28 cellular contexts compared by ENCODE assay signal in the genomic region with DNA sequence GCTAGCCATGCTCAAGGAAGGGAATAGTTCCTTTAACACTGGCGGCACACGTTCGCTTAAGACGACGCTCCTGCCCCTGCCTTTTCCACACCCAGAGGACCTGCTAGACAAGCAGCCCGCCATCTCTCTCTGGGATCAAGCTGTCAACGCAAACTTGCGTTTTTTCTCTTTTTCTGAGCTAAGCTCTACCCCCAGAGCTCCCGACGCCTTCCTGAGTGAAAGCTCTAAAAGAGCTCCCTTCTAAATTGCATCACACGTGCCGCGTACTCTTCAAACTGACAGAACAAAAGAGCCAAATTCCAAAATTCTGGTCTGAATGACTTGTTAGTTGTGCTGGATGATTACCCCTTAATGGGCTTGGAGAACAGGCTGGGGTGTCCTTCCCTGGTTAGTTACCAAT.
DNase-seq lines count a peak whose midpoint lies in the region; ATAC-seq, FAIRE-seq and TF ChIP-seq lines count a peak whose summit lies in the region.
"Had no signal": no experiment of that assay in that cellular context is flagged by ENCODE, and none has a peak within 500 bp of the region (broad histone marks: within the 10 kb centered on the region; RNA-seq: fewer than 3 reads in every experiment).

No MANE protein-coding gene starts in this region.

- no peak for TF ChIP-seq CTCF in GM23338 (conservative IDR thresholded peaks at IDR 0.05; ENCODE audit: low read depth in 2 of 2)
- TF ChIP-seq CTCF in astrocyte (IDR thresholded peaks at IDR 0.05; ENCODE audit: insufficient read depth, low read depth, low read length): no peak

- H3K9me3 ChIP-seq in astrocyte (ENCODE audit: insufficient read depth, low read depth, low read length) (no peaks in the 10 kb centered on the region), neuronal stem cell (replicated peaks in 1 of 2; ENCODE audit: control insufficient read depth in 2 of 2, insufficient read depth in 1 of 2, low read depth in 1 of 2, low read length in 2 of 2) (no peaks in the 10 kb centered on the region)
- H3K9me3 ChIP-seq: A549; BE2C; BLaER1 treated with 17β-estradiol and CSF1 and Interleukin-3, amounts not matched to agents 10 nM and 100 nM; HAP-1 had no signal

- 0 out of 2 replicates have a peak, but pooled peaks cover 3% of the 10 kb centered on the region for H3K9me2 ChIP-seq in GM23338 (ENCODE audit: insufficient read depth)

- H2AK5ac ChIP-seq in neuronal stem cell (ENCODE audit: low read depth, low read length): no peak overlapping the region

- no peaks in the 10 kb centered on the region for H3K79me1 ChIP-seq in neuronal stem cell (ENCODE audit: low read depth, low read length)

- H3K4me1 ChIP-seq in GM23338 (ENCODE audit: insufficient read depth) (no peaks in the 10 kb centered on the region), astrocyte (ENCODE audit: insufficient read depth, low read length) (no peaks in the 10 kb centered on the region), neuronal stem cell (ENCODE audit: control insufficient read depth in 2 of 2, insufficient read depth in 1 of 2, low read depth in 1 of 2, low read length in 2 of 2) (peaks cover 0 to 11% of the 10 kb centered on the region in 2 donors)
- H3K4me1 ChIP-seq: A549; BE2C; BLaER1 treated with 17β-estradiol and CSF1 and Interleukin-3, amounts not matched to agents 10 nM and 100 nM; HAP-1 had no signal

- H3K27ac ChIP-seq in GM23338 (ENCODE audit: low read depth) (no peak overlapping the region), astrocyte (ENCODE audit: low read depth, low read length) (no peak overlapping the region), neuronal stem cell (replicated peaks; ENCODE audit: low read length) (peak overlapping the region; percentile 54)
- H3K27ac ChIP-seq: 22Rv1; A549; BLaER1 treated with 17β-estradiol and CSF1 and Interleukin-3, amounts not matched to agents 10 nM and 100 nM; GM23248 had no signal

- H2BK12ac ChIP-seq in neuronal stem cell (ENCODE audit: low read length): no peak overlapping the region

- no peak overlapping the region for H3K27ac Mint-ChIP-seq in GM23338
- H3K27ac Mint-ChIP-seq in astrocyte (ENCODE audit: unreplicated experiment): no peak overlapping the region
- H3K27ac Mint-ChIP-seq: CD14-positive monocyte; CD4-positive, alpha-beta T cell; CD8-positive, alpha-beta memory T cell; HFFc6 had no signal

- no peak overlapping the region for H4K8ac ChIP-seq in neuronal stem cell (ENCODE audit: low read depth, low read length)

- H3K27me3 ChIP-seq in GM23338 (ENCODE audit: insufficient read depth): no peaks in the 10 kb centered on the region
- H3K27me3 ChIP-seq in astrocyte (ENCODE audit: insufficient read depth, low read length): peaks cover 2% of the 10 kb centered on the region
- no peaks in the 10 kb centered on the region for H3K27me3 ChIP-seq in neuronal stem cell (ENCODE audit: control insufficient read depth in 3 of 3, insufficient read depth in 3 of 3, low read depth in 1 of 3, low read length in 3 of 3)
- H3K27me3 ChIP-seq: BE2C; BLaER1 treated with 17β-estradiol and CSF1 and Interleukin-3, amounts not matched to agents 10 nM and 100 nM had no signal

- H2BK15ac ChIP-seq in neuronal stem cell (ENCODE audit: low read length): no peak overlapping the region

- no peak overlapping the region for H3K4ac ChIP-seq in neuronal stem cell (ENCODE audit: low read length)

- peaks cover 9% of the 10 kb centered on the region; the same call in 2 of the 3 replicates for H3K4me1 Mint-ChIP-seq in GM23338
- H3K4me1 Mint-ChIP-seq in astrocyte (ENCODE audit: low read depth, unreplicated experiment): peaks cover 2% of the 10 kb centered on the region
- H3K4me1 Mint-ChIP-seq: CD14-positive monocyte; CD8-positive, alpha-beta memory T cell had no signal

- H2AFZ ChIP-seq in GM23338 (peak overlapping the region; percentile 98), astrocyte (ENCODE audit: low read depth, low read length) (peak overlapping the region; percentile 57), neuronal stem cell (ENCODE audit: low read length) (no peak overlapping the region)
- H2AFZ ChIP-seq: GM23248 had no signal

- no peak overlapping the region for H3K18ac ChIP-seq in neuronal stem cell (ENCODE audit: low read length)

- H3K36me3 Mint-ChIP-seq in GM23338 (ENCODE audit: low read depth) (no peaks in the 10 kb centered on the region), astrocyte (ENCODE audit: low read depth, unreplicated experiment) (no peaks in the 10 kb centered on the region)
- H3K36me3 Mint-ChIP-seq: CD14-positive monocyte; CD8-positive, alpha-beta memory T cell had no signal

- H3K36me3 ChIP-seq in GM23338 (ENCODE audit: insufficient read depth): no peaks in the 10 kb centered on the region
- H3K36me3 ChIP-seq in astrocyte (ENCODE audit: insufficient read depth, low read length): no peaks in the 10 kb centered on the region
- no peaks in the 10 kb centered on the region for H3K36me3 ChIP-seq in neuronal stem cell (replicated peaks in 1 of 2; ENCODE audit: control insufficient read depth in 2 of 2, insufficient read depth in 2 of 2, low read length in 2 of 2)
- H3K36me3 ChIP-seq: BE2C; BLaER1 treated with 17β-estradiol and CSF1 and Interleukin-3, amounts not matched to agents 10 nM and 100 nM; HAP-1 had no signal

- FAIRE-seq in astrocyte (lab: Jason Lieb, UNC): no peak
- FAIRE-seq: A549, D721Med, GM12878, GM19239, H54 had no signal

- H3K4me2 ChIP-seq in GM23338: no peak overlapping the region
- no peak overlapping the region for H3K4me2 ChIP-seq in astrocyte (ENCODE audit: low read length)
- H3K4me2 ChIP-seq in neuronal stem cell (ENCODE audit: insufficient read depth, low read length, poor library complexity, severe bottlenecking): no peak overlapping the region
- H3K4me2 ChIP-seq: A549; BLaER1 treated with 17β-estradiol and CSF1 and Interleukin-3, amounts not matched to agents 10 nM and 100 nM had no signal

- H3K9me3 Mint-ChIP-seq in GM23338 (no peaks in the 10 kb centered on the region), astrocyte (ENCODE audit: unreplicated experiment) (no peaks in the 10 kb centered on the region)
- H3K9me3 Mint-ChIP-seq: CD4-positive, alpha-beta T cell had no signal

- DNase-seq in GM23338 (ENCODE audit: low spot score): peak; percentile 21
- DNase-seq in astrocyte (ENCODE audit: low read depth): no peak
- peak; percentile 1 for DNase-seq in left kidney (ENCODE audit: low read depth, low spot score)
- peak; percentile 75 for DNase-seq in neuronal stem cell (ENCODE audit: low spot score)
- DNase-seq in KBM-7: no peak
- no peak for DNase-seq in cerebellar nuclear complex (lab: John Stamatoyannopoulos, UW)
- DNase-seq: ACHN; AML-193; BE2C; CD4-positive, alpha-beta T cell; CD8-positive, alpha-beta memory T cell; DMS 273 treated with DMSO at 0.1 percent for 48 hours; DMS79; EL; GDM1; GM23248; HFFc6 had no signal

- H3K23ac ChIP-seq in neuronal stem cell (ENCODE audit: low read depth, low read length, poor library complexity): no peak overlapping the region

- no peak overlapping the region for H4K91ac ChIP-seq in neuronal stem cell (ENCODE audit: low read depth, low read length, poor library complexity)

- WGBS in neuronal stem cell (ENCODE audit: extremely low coverage in 2 of 2, insufficient read length in 2 of 2, insufficient replicate concordance in 1 of 2), 2 donors: no CpG with 5 or more reads among the region's 13 CpGs

- H2BK5ac ChIP-seq in neuronal stem cell (ENCODE audit: low read length): no peak overlapping the region

- H3K27me3 Mint-ChIP-seq in GM23338 (ENCODE audit: insufficient read depth, low read depth, poor library complexity): peaks cover 2% of the 10 kb centered on the region
- peaks cover 5% of the 10 kb centered on the region for H3K27me3 Mint-ChIP-seq in astrocyte (ENCODE audit: low read depth, unreplicated experiment)
- H3K27me3 Mint-ChIP-seq: CD8-positive, alpha-beta memory T cell had no signal

- H3K4me3 Mint-ChIP-seq in GM23338 (no peak overlapping the region), astrocyte (ENCODE audit: unreplicated experiment) (no peak overlapping the region)
- H3K4me3 Mint-ChIP-seq: CD14-positive monocyte; CD4-positive, alpha-beta T cell; CD8-positive, alpha-beta memory T cell; HFFc6 had no signal

- H2BK120ac ChIP-seq in neuronal stem cell (ENCODE audit: low read depth, low read length): no peak overlapping the region

- H3K4me3 ChIP-seq in GM23338: no peak overlapping the region
- no peak overlapping the region for H3K4me3 ChIP-seq in astrocyte (ENCODE audit: insufficient read depth, low read depth, low read length)
- no peak overlapping the region for H3K4me3 ChIP-seq in neuronal stem cell (ENCODE audit: low read length in 2 of 2)
- H3K4me3 ChIP-seq: A549; BLaER1 treated with 17β-estradiol and CSF1 and Interleukin-3, amounts not matched to agents 10 nM and 100 nM; GM12878; GM23248; HAP-1 had no signal

- ATAC-seq in GM23338: no peak
- no peak for ATAC-seq in HG02970 (IDR thresholded peaks at IDR 0.05; ENCODE audit: low FRiP score, unreplicated experiment)
- no peak for ATAC-seq in HG03571 (IDR thresholded peaks at IDR 0.05; ENCODE audit: unreplicated experiment)
- ATAC-seq: A549, GM12878 had no signal

- no peak overlapping the region for H3K9ac ChIP-seq in astrocyte (ENCODE audit: low read length)
- H3K9ac ChIP-seq in neuronal stem cell (ENCODE audit: low read depth, low read length, poor library complexity): no peak overlapping the region
- H3K9ac ChIP-seq: BLaER1 treated with 17β-estradiol and CSF1 and Interleukin-3, amounts not matched to agents 10 nM and 100 nM; GM23248 had no signal

- H3F3A ChIP-seq in GM23338 (replicated peaks; ENCODE audit: low read depth): no peaks in the 10 kb centered on the region

- H4K20me1 ChIP-seq in GM23338 (replicated peaks; ENCODE audit: insufficient read depth) (no peaks in the 10 kb centered on the region), astrocyte (ENCODE audit: insufficient read depth, low read length) (no peaks in the 10 kb centered on the region)
- H4K20me1 ChIP-seq: BLaER1 treated with 17β-estradiol and CSF1 and Interleukin-3, amounts not matched to agents 10 nM and 100 nM had no signal

- in situ Hi-C loops in KBM-7 (cut with MboI; ENCODE audit: low pct_unique_long_range_greater_than_20kb, low sequenced_read_pairs): no loop called here

- no peaks in the 10 kb centered on the region for H3K79me2 ChIP-seq in GM23338 (replicated peaks; ENCODE audit: insufficient read depth)
- H3K79me2 ChIP-seq in astrocyte (ENCODE audit: insufficient read depth, low read length): no peaks in the 10 kb centered on the region

- H3K14ac ChIP-seq in neuronal stem cell (ENCODE audit: low read length): no peak overlapping the region

TF ChIP-seq in GM23338, 12 proteins besides CTCF, POLR2A, EP300 and RAD21 (continues in another document):
- TF ChIP-seq, protein P1, sequence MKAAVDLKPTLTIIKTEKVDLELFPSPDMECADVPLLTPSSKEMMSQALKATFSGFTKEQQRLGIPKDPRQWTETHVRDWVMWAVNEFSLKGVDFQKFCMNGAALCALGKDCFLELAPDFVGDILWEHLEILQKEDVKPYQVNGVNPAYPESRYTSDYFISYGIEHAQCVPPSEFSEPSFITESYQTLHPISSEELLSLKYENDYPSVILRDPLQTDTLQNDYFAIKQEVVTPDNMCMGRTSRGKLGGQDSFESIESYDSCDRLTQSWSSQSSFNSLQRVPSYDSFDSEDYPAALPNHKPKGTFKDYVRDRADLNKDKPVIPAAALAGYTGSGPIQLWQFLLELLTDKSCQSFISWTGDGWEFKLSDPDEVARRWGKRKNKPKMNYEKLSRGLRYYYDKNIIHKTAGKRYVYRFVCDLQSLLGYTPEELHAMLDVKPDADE (IDR thresholded peaks at IDR 0.05): no peak

Comparison
In these comparisons a context has a peak if more than half of its experiments do, and no peak if none do; other contexts are left out.
1. DNase-seq: peak in GM23338 (single experiment), left kidney (single experiment) and neuronal stem cell (single experiment); none in astrocyte (single experiment), KBM-7 (single experiment) and cerebellar nuclear complex (0 of 2).